Comparison of ENCODE assay signal across 9 cellular contexts in genomic region chr14:64723691-64724577, GRCh38. TPM values are rescaled to one million over a fixed set of nuclear protein-coding genes. Genes with fewer than 3 reads are reported as not detected.
A peak's percentile ranks its signal among the peaks of the same experiment; 100 is the strongest.
DNase-seq lines count a peak whose midpoint lies in the region; ATAC-seq and TF ChIP-seq lines count a peak whose summit lies in the region.
"Had no signal": no experiment of that assay in that cellular context is flagged by ENCODE, and none has a peak within 500 bp of the region (broad histone marks: within the 10 kb centered on the region; RNA-seq: fewer than 3 reads in every experiment).

No MANE protein-coding gene starts in this region.

- peak in 1 of 2 donors; percentile 66 for DNase-seq in cardiac muscle cell (ENCODE audit: low read depth in 1 of 2, low spot score in 1 of 2)
- DNase-seq in cardiac septum (ENCODE audit: low spot score), result no peak
- DNase-seq in chondrocyte (ENCODE audit: low spot score), result peak; percentile 42
- peak; percentile 38 for DNase-seq in midbrain (lab: John Stamatoyannopoulos, UW)
- DNase-seq in uterus, result no peak
- DNase-seq in germinal center (ENCODE audit: low spot score), result no peak
- DNase-seq in NCI-H146 (lab: John Stamatoyannopoulos, UW), result no peak
- DNase-seq: foreskin fibroblast had no signal

- H3K27me3 Mint-ChIP-seq in chondrocyte (ENCODE audit: low read depth), result no peaks in the 10 kb centered on the region

- intact Hi-C loops in cardiac septum (cut with DNase I), result loop anchor here (5.0 kb wide), 1 partner anchor 42 kb away; no protein-coding TSS in a partner anchor
- intact Hi-C loops in uterus (cut with DNase I; ENCODE audit: low total_unique reads), result no loop called here

- peaks cover 77% of the 10 kb centered on the region for H3K4me1 Mint-ChIP-seq in chondrocyte (ENCODE audit: low read depth)

- peaks cover 33% of the 10 kb centered on the region for H3K4me1 ChIP-seq in cardiac muscle cell (ENCODE audit: low read depth)
- peaks cover 4 to 49% of the 10 kb centered on the region in 2 donors for H3K4me1 ChIP-seq in uterus

- H3K27me3 ChIP-seq in cardiac muscle cell (no peaks in the 10 kb centered on the region), uterus (no peaks in the 10 kb centered on the region)

- H3K4me3 ChIP-seq in cardiac muscle cell, result no peak overlapping the region
- no peak overlapping the region for H3K4me3 ChIP-seq in uterus

- H3K27ac ChIP-seq in cardiac muscle cell (peak overlapping the region; percentile 87), uterus (peak overlapping the region; percentile 59 to 60)

- ATAC-seq in GM21825 (IDR thresholded peaks at IDR 0.05; ENCODE audit: unreplicated experiment), result no peak

- TF ChIP-seq POLR2A in uterus (IDR thresholded peaks at IDR 0.05), result no peak

- peak overlapping the region; percentile 75 for H3K27ac Mint-ChIP-seq in chondrocyte (ENCODE audit: unreplicated experiment)

- H3K36me3 ChIP-seq in cardiac muscle cell (peaks cover 4% of the 10 kb centered on the region), uterus (no peaks in the 10 kb centered on the region)

- no peaks in the 10 kb centered on the region for H3K9me3 Mint-ChIP-seq in chondrocyte (ENCODE audit: low read depth)

- no peak overlapping the region for H3K4me3 Mint-ChIP-seq in chondrocyte (ENCODE audit: unreplicated experiment)

- TF ChIP-seq CTCF in cardiac muscle cell (IDR thresholded peaks at IDR 0.05; ENCODE audit: low read depth, low read length), result no peak
- no peak for TF ChIP-seq CTCF in chondrocyte (IDR thresholded peaks at IDR 0.05)
- no peak for TF ChIP-seq CTCF in uterus (IDR thresholded peaks at IDR 0.05)

- H3K9me3 ChIP-seq in cardiac muscle cell (ENCODE audit: low read depth) (no peaks in the 10 kb centered on the region), uterus (no peaks in the 10 kb centered on the region)

- H3K36me3 Mint-ChIP-seq in chondrocyte (ENCODE audit: low read depth), result peaks cover 14% of the 10 kb centered on the region

RNA-seq across cellular contexts. Expression of gene PLEKHG3, which starts 19.7 kb away (rescaled TPM):
- total RNA-seq in cardiac muscle cell, result 54.8 and 72.2 TPM in 2 replicates
- polyA plus RNA-seq in cardiac muscle cell, result 17.7 and 19.2 TPM in 2 replicates
- 22.5 TPM for total RNA-seq in cardiac septum
- total RNA-seq in chondrocyte, result 46.3 to 133 TPM (median 131 TPM) in 3 replicates
- 100 to 1,000 TPM in 1 of 4 donors, 10 to 100 TPM in 3; 40.5 to 178 (median 59.7) TPM for total RNA-seq in uterus

Comparison
In these comparisons a context has a peak if more than half of its experiments do, and no peak if none do; other contexts are left out.
1. DNase-seq: peak in chondrocyte (single experiment) and midbrain (single experiment); none in cardiac septum (single experiment), uterus (0 of 2), germinal center (single experiment) and NCI-H146 (single experiment).